Comparison of ENCODE assay signal across 1 cellular context in genomic region chr15:89812126-89812846, GRCh38.
A peak's percentile ranks its signal among the peaks of the same experiment; 100 is the strongest.
TF ChIP-seq lines count a peak whose summit lies in the region.

No MANE protein-coding gene starts in this region.

TF ChIP-seq in HepG2, 621 proteins besides CTCF, POLR2A, EP300 and RAD21 (continued from another document and continues in another):
- TF ChIP-seq, protein P1, sequence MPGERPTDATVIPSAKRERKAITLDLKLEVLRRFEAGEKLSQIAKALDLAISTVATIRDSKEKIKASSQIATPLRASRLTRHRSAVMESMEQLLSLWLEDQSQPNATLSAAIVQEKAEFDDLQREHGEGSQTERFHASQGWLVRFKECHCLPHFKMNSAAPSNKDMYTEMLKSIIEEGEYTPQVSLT (CRISPR knock-in tag; IDR thresholded peaks at IDR 0.05; ENCODE audit: borderline replicate concordance, low read depth): no peak
- TF ChIP-seq ZNF496 (CRISPR knock-in tag; IDR thresholded peaks at IDR 0.05; ENCODE audit: insufficient replicate concordance) (no peak), ZBTB7B (CRISPR knock-in tag; IDR thresholded peaks at IDR 0.05) (peak; percentile 75), ZNF792 (CRISPR knock-in tag; IDR thresholded peaks at IDR 0.05) (peak; percentile 53; the same call in 1 of the 2 replicates), MYNN (CRISPR knock-in tag; IDR thresholded peaks at IDR 0.05; ENCODE audit: low read depth) (no peak), HNF4G (IDR thresholded peaks at IDR 0.05; ENCODE audit: borderline replicate concordance, low read depth, low read length) (peak; percentile 16; the same call in 1 of the 2 replicates), HNF4G (CRISPR knock-in tag; IDR thresholded peaks at IDR 0.05; ENCODE audit: borderline replicate concordance, low read depth) (0 out of 2 replicates have a peak, but pooled peaks have one; percentile 23), ZNF788 (CRISPR knock-in tag; IDR thresholded peaks at IDR 0.05; ENCODE audit: borderline replicate concordance) (no peak; the same call in 1 of the 2 replicates), HOXD1 (CRISPR knock-in tag; IDR thresholded peaks at IDR 0.05) (no peak), ZNF773 (CRISPR knock-in tag; IDR thresholded peaks at IDR 0.05; ENCODE audit: borderline replicate concordance) (no peak), EZH2 (conservative IDR thresholded peaks at IDR 0.05; ENCODE audit: low read depth, low read length) (no peak), FOXC1 (CRISPR knock-in tag; IDR thresholded peaks at IDR 0.05; ENCODE audit: borderline replicate concordance) (no peak), FOSL2 (CRISPR knock-in tag; IDR thresholded peaks at IDR 0.05) (no peak), KLF13 (CRISPR knock-in tag; IDR thresholded peaks at IDR 0.05) (no peak), ATF3 (CRISPR knock-in tag; IDR thresholded peaks at IDR 0.05) (no peak), ZNF33B (CRISPR knock-in tag; IDR thresholded peaks at IDR 0.05) (no peak), NR2F2 (IDR thresholded peaks at IDR 0.05; ENCODE audit: borderline replicate concordance, low read depth) (no peak), BCL6 (CRISPR knock-in tag; IDR thresholded peaks at IDR 0.05) (peak; percentile 55), ZNF205 (CRISPR knock-in tag; IDR thresholded peaks at IDR 0.05) (peak; percentile 49; the same call in 1 of the 2 replicates), TARDBP (CRISPR knock-in tag; IDR thresholded peaks at IDR 0.05) (peak; percentile 55; the same call in 1 of the 2 replicates), KDM5B (CRISPR knock-in tag; IDR thresholded peaks at IDR 0.05; ENCODE audit: borderline replicate concordance) (peak; percentile 63; the same call in 1 of the 2 replicates), CSRNP1 (CRISPR knock-in tag; IDR thresholded peaks at IDR 0.05) (no peak), ZNF230 (CRISPR knock-in tag; IDR thresholded peaks at IDR 0.05) (no peak), TEAD2 (CRISPR knock-in tag; IDR thresholded peaks at IDR 0.05) (no peak), MLXIP (CRISPR knock-in tag; IDR thresholded peaks at IDR 0.05; ENCODE audit: borderline replicate concordance) (no peak), ZNF430 (CRISPR knock-in tag; IDR thresholded peaks at IDR 0.05) (peak; percentile 66; the same call in 1 of the 2 replicates), HNF4A (CRISPR knock-in tag; IDR thresholded peaks at IDR 0.05) (peak; percentile 84), NRL (CRISPR knock-in tag; IDR thresholded peaks at IDR 0.05; ENCODE audit: borderline replicate concordance) (peak; percentile 70; the same call in 1 of the 2 replicates), SKI (IDR thresholded peaks at IDR 0.05; ENCODE audit: partially characterized antibody) (peak; percentile 25), HMG20B (CRISPR knock-in tag; conservative IDR thresholded peaks at IDR 0.05) (no peak), NFATC3 (CRISPR knock-in tag; IDR thresholded peaks at IDR 0.05) (no peak), REL (CRISPR knock-in tag; conservative IDR thresholded peaks at IDR 0.05) (no peak), PHF5A (CRISPR knock-in tag; IDR thresholded peaks at IDR 0.05; ENCODE audit: low read depth, unreplicated experiment) (no peak), NCOR1 (IDR thresholded peaks at IDR 0.05; ENCODE audit: borderline replicate concordance, low read length) (no peak; the same call in 1 of the 2 replicates), ZNF44 (CRISPR knock-in tag; IDR thresholded peaks at IDR 0.05) (no peak), RAD51 (IDR thresholded peaks at IDR 0.05; ENCODE audit: borderline replicate concordance) (no peak), ZSCAN20 (CRISPR knock-in tag; IDR thresholded peaks at IDR 0.05; ENCODE audit: borderline replicate concordance) (no peak), ZEB1 (IDR thresholded peaks at IDR 0.05; ENCODE audit: insufficient replicate concordance, low read depth) (no peak), ZNF776 (CRISPR knock-in tag; IDR thresholded peaks at IDR 0.05) (no peak), ZFX (CRISPR knock-in tag; IDR thresholded peaks at IDR 0.05; ENCODE audit: low read depth) (peak; percentile 87), ZNF770 (CRISPR knock-in tag; IDR thresholded peaks at IDR 0.05) (no peak), ZNF569 (CRISPR knock-in tag; IDR thresholded peaks at IDR 0.05; ENCODE audit: borderline replicate concordance) (no peak), ZNF451 (CRISPR knock-in tag; IDR thresholded peaks at IDR 0.05) (no peak), SOX13 (IDR thresholded peaks at IDR 0.05) (no peak), SOX13 (CRISPR knock-in tag; conservative IDR thresholded peaks at IDR 0.05 in 1 of 2, IDR thresholded peaks at IDR 0.05 in 1 of 2) (peak in 1 of 2 experiments; percentile 40; a peak in 1 of 4 replicates), ZFYVE20 (CRISPR knock-in tag; IDR thresholded peaks at IDR 0.05; ENCODE audit: borderline replicate concordance, low read depth) (no peak), NR3C1 (CRISPR knock-in tag; IDR thresholded peaks at IDR 0.05) (no peak)
- TF ChIP-seq, protein P2, sequence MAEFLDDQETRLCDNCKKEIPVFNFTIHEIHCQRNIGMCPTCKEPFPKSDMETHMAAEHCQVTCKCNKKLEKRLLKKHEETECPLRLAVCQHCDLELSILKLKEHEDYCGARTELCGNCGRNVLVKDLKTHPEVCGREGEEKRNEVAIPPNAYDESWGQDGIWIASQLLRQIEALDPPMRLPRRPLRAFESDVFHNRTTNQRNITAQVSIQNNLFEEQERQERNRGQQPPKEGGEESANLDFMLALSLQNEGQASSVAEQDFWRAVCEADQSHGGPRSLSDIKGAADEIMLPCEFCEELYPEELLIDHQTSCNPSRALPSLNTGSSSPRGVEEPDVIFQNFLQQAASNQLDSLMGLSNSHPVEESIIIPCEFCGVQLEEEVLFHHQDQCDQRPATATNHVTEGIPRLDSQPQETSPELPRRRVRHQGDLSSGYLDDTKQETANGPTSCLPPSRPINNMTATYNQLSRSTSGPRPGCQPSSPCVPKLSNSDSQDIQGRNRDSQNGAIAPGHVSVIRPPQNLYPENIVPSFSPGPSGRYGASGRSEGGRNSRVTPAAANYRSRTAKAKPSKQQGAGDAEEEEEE (CRISPR knock-in tag; IDR thresholded peaks at IDR 0.05; ENCODE audit: borderline replicate concordance): no peak
- TF ChIP-seq, protein P3, sequence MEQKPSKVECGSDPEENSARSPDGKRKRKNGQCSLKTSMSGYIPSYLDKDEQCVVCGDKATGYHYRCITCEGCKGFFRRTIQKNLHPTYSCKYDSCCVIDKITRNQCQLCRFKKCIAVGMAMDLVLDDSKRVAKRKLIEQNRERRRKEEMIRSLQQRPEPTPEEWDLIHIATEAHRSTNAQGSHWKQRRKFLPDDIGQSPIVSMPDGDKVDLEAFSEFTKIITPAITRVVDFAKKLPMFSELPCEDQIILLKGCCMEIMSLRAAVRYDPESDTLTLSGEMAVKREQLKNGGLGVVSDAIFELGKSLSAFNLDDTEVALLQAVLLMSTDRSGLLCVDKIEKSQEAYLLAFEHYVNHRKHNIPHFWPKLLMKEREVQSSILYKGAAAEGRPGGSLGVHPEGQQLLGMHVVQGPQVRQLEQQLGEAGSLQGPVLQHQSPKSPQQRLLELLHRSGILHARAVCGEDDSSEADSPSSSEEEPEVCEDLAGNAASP (CRISPR knock-in tag; IDR thresholded peaks at IDR 0.05; ENCODE audit: borderline replicate concordance): peak; percentile 61; the same call in 1 of the 2 replicates
- TF ChIP-seq, protein P4, sequence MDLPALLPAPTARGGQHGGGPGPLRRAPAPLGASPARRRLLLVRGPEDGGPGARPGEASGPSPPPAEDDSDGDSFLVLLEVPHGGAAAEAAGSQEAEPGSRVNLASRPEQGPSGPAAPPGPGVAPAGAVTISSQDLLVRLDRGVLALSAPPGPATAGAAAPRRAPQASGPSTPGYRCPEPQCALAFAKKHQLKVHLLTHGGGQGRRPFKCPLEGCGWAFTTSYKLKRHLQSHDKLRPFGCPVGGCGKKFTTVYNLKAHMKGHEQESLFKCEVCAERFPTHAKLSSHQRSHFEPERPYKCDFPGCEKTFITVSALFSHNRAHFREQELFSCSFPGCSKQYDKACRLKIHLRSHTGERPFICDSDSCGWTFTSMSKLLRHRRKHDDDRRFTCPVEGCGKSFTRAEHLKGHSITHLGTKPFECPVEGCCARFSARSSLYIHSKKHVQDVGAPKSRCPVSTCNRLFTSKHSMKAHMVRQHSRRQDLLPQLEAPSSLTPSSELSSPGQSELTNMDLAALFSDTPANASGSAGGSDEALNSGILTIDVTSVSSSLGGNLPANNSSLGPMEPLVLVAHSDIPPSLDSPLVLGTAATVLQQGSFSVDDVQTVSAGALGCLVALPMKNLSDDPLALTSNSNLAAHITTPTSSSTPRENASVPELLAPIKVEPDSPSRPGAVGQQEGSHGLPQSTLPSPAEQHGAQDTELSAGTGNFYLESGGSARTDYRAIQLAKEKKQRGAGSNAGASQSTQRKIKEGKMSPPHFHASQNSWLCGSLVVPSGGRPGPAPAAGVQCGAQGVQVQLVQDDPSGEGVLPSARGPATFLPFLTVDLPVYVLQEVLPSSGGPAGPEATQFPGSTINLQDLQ (CRISPR knock-in tag; IDR thresholded peaks at IDR 0.05): no peak
- TF ChIP-seq, protein P5, sequence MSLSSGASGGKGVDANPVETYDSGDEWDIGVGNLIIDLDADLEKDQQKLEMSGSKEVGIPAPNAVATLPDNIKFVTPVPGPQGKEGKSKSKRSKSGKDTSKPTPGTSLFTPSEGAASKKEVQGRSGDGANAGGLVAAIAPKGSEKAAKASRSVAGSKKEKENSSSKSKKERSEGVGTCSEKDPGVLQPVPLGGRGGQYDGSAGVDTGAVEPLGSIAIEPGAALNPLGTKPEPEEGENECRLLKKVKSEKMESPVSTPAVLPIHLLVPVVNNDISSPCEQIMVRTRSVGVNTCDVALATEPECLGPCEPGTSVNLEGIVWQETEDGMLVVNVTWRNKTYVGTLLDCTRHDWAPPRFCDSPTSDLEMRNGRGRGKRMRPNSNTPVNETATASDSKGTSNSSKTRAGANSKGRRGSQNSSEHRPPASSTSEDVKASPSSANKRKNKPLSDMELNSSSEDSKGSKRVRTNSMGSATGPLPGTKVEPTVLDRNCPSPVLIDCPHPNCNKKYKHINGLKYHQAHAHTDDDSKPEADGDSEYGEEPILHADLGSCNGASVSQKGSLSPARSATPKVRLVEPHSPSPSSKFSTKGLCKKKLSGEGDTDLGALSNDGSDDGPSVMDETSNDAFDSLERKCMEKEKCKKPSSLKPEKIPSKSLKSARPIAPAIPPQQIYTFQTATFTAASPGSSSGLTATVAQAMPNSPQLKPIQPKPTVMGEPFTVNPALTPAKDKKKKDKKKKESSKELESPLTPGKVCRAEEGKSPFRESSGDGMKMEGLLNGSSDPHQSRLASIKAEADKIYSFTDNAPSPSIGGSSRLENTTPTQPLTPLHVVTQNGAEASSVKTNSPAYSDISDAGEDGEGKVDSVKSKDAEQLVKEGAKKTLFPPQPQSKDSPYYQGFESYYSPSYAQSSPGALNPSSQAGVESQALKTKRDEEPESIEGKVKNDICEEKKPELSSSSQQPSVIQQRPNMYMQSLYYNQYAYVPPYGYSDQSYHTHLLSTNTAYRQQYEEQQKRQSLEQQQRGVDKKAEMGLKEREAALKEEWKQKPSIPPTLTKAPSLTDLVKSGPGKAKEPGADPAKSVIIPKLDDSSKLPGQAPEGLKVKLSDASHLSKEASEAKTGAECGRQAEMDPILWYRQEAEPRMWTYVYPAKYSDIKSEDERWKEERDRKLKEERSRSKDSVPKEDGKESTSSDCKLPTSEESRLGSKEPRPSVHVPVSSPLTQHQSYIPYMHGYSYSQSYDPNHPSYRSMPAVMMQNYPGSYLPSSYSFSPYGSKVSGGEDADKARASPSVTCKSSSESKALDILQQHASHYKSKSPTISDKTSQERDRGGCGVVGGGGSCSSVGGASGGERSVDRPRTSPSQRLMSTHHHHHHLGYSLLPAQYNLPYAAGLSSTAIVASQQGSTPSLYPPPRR (CRISPR knock-in tag; IDR thresholded peaks at IDR 0.05; ENCODE audit: borderline replicate concordance): no peak
